ENCODE assay signal across 16 cellular contexts in the genomic region with DNA sequence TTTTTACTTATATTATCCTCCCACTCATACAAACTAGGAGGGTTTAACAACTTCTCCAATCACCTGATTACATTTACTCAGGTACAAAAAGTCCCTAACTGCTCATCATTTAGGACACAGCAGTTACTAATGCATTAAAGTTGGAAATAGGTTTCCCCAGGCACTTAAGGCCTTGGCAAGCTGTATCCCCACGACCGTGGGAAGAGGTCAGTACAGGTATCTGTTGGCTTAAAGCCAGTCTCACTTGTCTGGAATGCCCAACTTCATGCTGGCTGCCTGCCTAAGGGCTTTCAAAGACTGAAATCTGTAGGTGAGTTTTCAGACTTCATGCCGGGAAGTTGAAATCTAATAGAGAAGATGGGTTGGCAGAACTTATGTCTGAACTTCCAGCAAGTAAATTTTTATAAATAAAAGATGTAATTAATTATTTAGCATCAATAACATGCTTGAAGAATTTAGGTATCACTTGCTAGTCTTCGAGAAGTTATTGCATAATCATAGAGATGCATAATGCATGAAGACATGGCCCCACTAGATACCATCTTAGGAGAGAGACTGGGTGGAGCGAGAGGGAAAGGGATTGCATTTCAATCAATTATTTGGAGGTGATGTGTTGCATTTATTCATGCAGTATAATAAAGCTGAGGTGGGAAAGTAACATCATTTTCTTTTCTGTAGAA. TPM values are rescaled to one million over a fixed set of nuclear protein-coding genes. Genes with fewer than 3 reads are reported as not detected.
DNase-seq lines count a peak whose midpoint lies in the region; ATAC-seq and TF ChIP-seq lines count a peak whose summit lies in the region.
"Had no signal": no experiment of that assay in that cellular context is flagged by ENCODE, and none has a peak within 500 bp of the region (broad histone marks: within the 10 kb centered on the region; RNA-seq: fewer than 3 reads in every experiment).

No MANE protein-coding gene starts in this region.

- H3K4me1 Mint-ChIP-seq in T-cell: no peaks in the 10 kb centered on the region

- no peak for ATAC-seq in GM21825 (IDR thresholded peaks at IDR 0.05; ENCODE audit: unreplicated experiment)
- no peak for ATAC-seq in HG02852 (IDR thresholded peaks at IDR 0.05; ENCODE audit: unreplicated experiment)
- no peak for ATAC-seq in T-cell (replicated peaks in 1 of 4)

- no peaks in the 10 kb centered on the region for H3K9me3 Mint-ChIP-seq in T-cell
- H3K9me3 Mint-ChIP-seq: activated naive CD4-positive, alpha-beta T cell treated with anti-CD3 and anti-CD28 coated beads for 36 hours had no signal

- H3K27ac Mint-ChIP-seq in T-cell: no peak overlapping the region
- H3K27ac Mint-ChIP-seq: activated naive CD4-positive, alpha-beta T cell treated with anti-CD3 and anti-CD28 coated beads for 36 hours had no signal

- no peaks in the 10 kb centered on the region for H3K36me3 Mint-ChIP-seq in T-cell

- H3K27me3 Mint-ChIP-seq in T-cell: peaks cover 3 to 4% of the 10 kb centered on the region in 2 donors

- CTCF ChIA-PET in T-cell (lab: Charles Lee): no interaction called here

- POLR2A ChIA-PET in T-cell (lab: Charles Lee): no interaction called here

- DNase-seq in LNCaP clone FGC (ENCODE audit: low read depth): peak; percentile 28
- DNase-seq in astrocyte of the hippocampus (ENCODE audit: low read depth, low spot score): peak; percentile 61
- peak; percentile 84 for DNase-seq in islet precursor cell
- peak; percentile 96 for DNase-seq in renal cortical epithelial cell (ENCODE audit: low read depth)
- no peak for DNase-seq in COLO668 (lab: John Stamatoyannopoulos, UW; ENCODE audit: unreplicated experiment)
- no peak for DNase-seq in T-cell
- DNase-seq: activated naive CD4-positive, alpha-beta T cell treated with anti-CD3 and anti-CD28 coated beads for 36 hours; DMS 273 treated with DMSO at 0.1 percent for 48 hours; MG63; NCI-H2029 treated with DMSO at 0.1 percent for 48 hours; NCI-H82; T-helper 2 cell had no signal

- no peak overlapping the region for H3K4me3 Mint-ChIP-seq in T-cell
- H3K4me3 Mint-ChIP-seq: activated naive CD4-positive, alpha-beta T cell treated with anti-CD3 and anti-CD28 coated beads for 36 hours had no signal

- no peak for TF ChIP-seq CTCF in LNCaP clone FGC (IDR thresholded peaks at IDR 0.05; ENCODE audit: control insufficient read depth, extremely low read depth, insufficient read depth)

- H3K4me3 ChIP-seq in LNCaP clone FGC (ENCODE audit: low read depth, low read length): no peak overlapping the region
- H3K4me3 ChIP-seq: BLaER1, MG63, right atrium auricular region had no signal

RNA-seq across cellular contexts. Expression of a gene that starts 54.2 kb away (rescaled TPM):
- 57.4 and 84.9 TPM in 2 replicates for total RNA-seq in renal cortical epithelial cell
- total RNA-seq in T-cell: 1 to 10 TPM in 4 of 5 donors, under 1 TPM in 1; 0.72 to 2.0 (median 1.3) TPM

Comparison
In these comparisons a context has a peak if more than half of its experiments do, and no peak if none do; other contexts are left out.
1. DNase-seq: peak in LNCaP clone FGC (single experiment), astrocyte of the hippocampus (single experiment), islet precursor cell (single experiment) and renal cortical epithelial cell (single experiment); none in COLO668 (single experiment) and T-cell (0 of 34).
2. RNA of a gene that starts 54.2 kb away (total RNA-seq): 57.4 to 84.9 TPM in renal cortical epithelial cell; 0.72 to 2.0 TPM in T-cell; every median in the first group is over 10 times any median in the second.